In genomic region chr11:46122955-46123354, GRCh38 we compare ENCODE assay signal across 8 cellular contexts. TPM values are rescaled to one million over a fixed set of nuclear protein-coding genes. Genes with fewer than 3 reads are reported as not detected.
DNase-seq lines count a peak whose midpoint lies in the region; ATAC-seq and TF ChIP-seq lines count a peak whose summit lies in the region.
"Had no signal": no experiment of that assay in that cellular context is flagged by ENCODE, and none has a peak within 500 bp of the region (broad histone marks: within the 10 kb centered on the region; RNA-seq: fewer than 3 reads in every experiment).

No MANE protein-coding gene starts in this region.

- H3K27me3 ChIP-seq in dorsolateral prefrontal cortex, result no peaks in the 10 kb centered on the region
- no peaks in the 10 kb centered on the region for H3K27me3 ChIP-seq in neutrophil
- H3K27me3 ChIP-seq: gastrocnemius medialis had no signal

- no peak for ATAC-seq in GM18861 (IDR thresholded peaks at IDR 0.05; ENCODE audit: unreplicated experiment)
- ATAC-seq: gastrocnemius medialis had no signal

- peak overlapping the region in 43 of 59 donors; percentile 79 to 99 (median 95) for H3K27ac ChIP-seq in dorsolateral prefrontal cortex
- peak overlapping the region; percentile 95 for H3K27ac ChIP-seq in neutrophil

- no peaks in the 10 kb centered on the region for H3K36me3 ChIP-seq in neutrophil
- H3K36me3 ChIP-seq: gastrocnemius medialis had no signal

- no peak for TF ChIP-seq CTCF in LNCaP clone FGC (IDR thresholded peaks at IDR 0.05; ENCODE audit: control insufficient read depth, extremely low read depth, insufficient read depth)
- TF ChIP-seq CTCF in dorsolateral prefrontal cortex (IDR thresholded peaks at IDR 0.05 in 54 of 56, conservative IDR thresholded peaks at IDR 0.05 in 2 of 56; ENCODE audit: low read depth in 1 of 56, partially characterized antibody in 56 of 56), result peak in 1 of 56 donors; percentile 1
- TF ChIP-seq CTCF in neutrophil (IDR thresholded peaks at IDR 0.05), result no peak

- peak overlapping the region; percentile 65 for H3K4me3 ChIP-seq in LNCaP clone FGC (ENCODE audit: low read depth, low read length)
- H3K4me3 ChIP-seq in dorsolateral prefrontal cortex, result peak overlapping the region in 55 of 59 donors; percentile 59 to 89 (median 76)
- H3K4me3 ChIP-seq in neutrophil (ENCODE audit: low read depth in 1 of 2, low read length in 1 of 2), result peak overlapping the region in 1 of 2 experiments; percentile 89

- intact Hi-C loops in dorsolateral prefrontal cortex (cut with DNase I), result loop anchor here (5.0 to 10.0 kb wide), 2 partner anchors 116 to 222 kb away; partner anchors contain the start of gene DGKZ (in 1 of the 2)

- H3K9me3 ChIP-seq in neutrophil, result no peaks in the 10 kb centered on the region
- H3K9me3 ChIP-seq: gastrocnemius medialis had no signal

- peak; percentile 41 for DNase-seq in EL
- DNase-seq in LNCaP clone FGC (ENCODE audit: low read depth), result no peak
- no peak for DNase-seq in dorsolateral prefrontal cortex
- no peak for DNase-seq in Ammon's horn (ENCODE audit: low spot score)
- no peak for DNase-seq in KG1 (lab: John Stamatoyannopoulos, UW)
- DNase-seq: gastrocnemius medialis had no signal

- H3K4me1 ChIP-seq in neutrophil (ENCODE audit: control insufficient read depth in 1 of 2, insufficient read depth in 1 of 2, low read depth in 1 of 2, low read length in 1 of 2), result peaks cover 39 to 47% of the 10 kb centered on the region in 2 experiments

RNA-seq across cellular contexts. Expression of gene PHF21A, which starts 1.7 kb away (rescaled TPM):
- total RNA-seq in dorsolateral prefrontal cortex, result 100 to 1,000 TPM in 106 of 120 experiments, 10 to 100 TPM in 14; 77.4 to 236 (median 117) TPM
